ENCODE assay signal across 32 cellular contexts in genomic region chr12:24047345-24047744, GRCh38.
"Had no signal": no experiment of that assay in that cellular context is flagged by ENCODE, and none has a peak within 500 bp of the region (broad histone marks: within the 10 kb centered on the region; RNA-seq: fewer than 3 reads in every experiment).

No MANE protein-coding gene starts in this region.

- H3K27me3 ChIP-seq: brain microvascular endothelial cell, cardiac muscle cell, MG63 had no signal

- ATAC-seq: activated CD8-positive, alpha-beta memory T cell treated with anti-CD3 and anti-CD28 coated beads, Interleukin-2, amount 10 ng/mL, durations not matched to agents 7 days and 5 days; activated naive CD8-positive, alpha-beta T cell treated with anti-CD3 and anti-CD28 coated beads, Interleukin-2, amount 50 U/mL, for 24 hours; PC-3 had no signal

- DNase-seq: activated B cell treated with CpG ODN at 0.5 μM for 24 hours; activated CD4-positive, alpha-beta memory T cell treated with anti-CD3 and anti-CD28 coated beads, Interleukin-2, amount 10 ng/mL, durations not matched to agents 7 days and 5 days; activated CD4-positive, alpha-beta T cell treated with anti-CD3 and anti-CD28 coated beads for 48 hours; activated CD4-positive, CD25-positive, alpha-beta regulatory T cell treated with anti-CD3 and anti-CD28 coated beads, Interleukin-2, amount 50 U/mL, for 72 hours; activated CD8-positive, alpha-beta memory T cell treated with anti-CD3 and anti-CD28 coated beads for 24 hours; activated CD8-positive, alpha-beta memory T cell treated with anti-CD3 and anti-CD28 coated beads, Interleukin-2, amount 10 ng/mL, durations not matched to agents 7 days and 5 days; activated CD8-positive, alpha-beta memory T cell treated with anti-CD3 and anti-CD28 coated beads, Interleukin-2, amount 50 U/mL, for 48 hours; activated effector memory CD4-positive, alpha-beta T cell treated with Interleukin-2 at 50 U/mL for 16 hours; activated naive CD4-positive, alpha-beta T cell treated with anti-CD3 and anti-CD28 coated beads, Interleukin-2, amount 10 ng/mL, durations not matched to agents 7 days and 5 days; activated naive CD8-positive, alpha-beta T cell treated with anti-CD3 and anti-CD28 coated beads, Interleukin-2, amount 50 U/mL, for 24 hours; activated T-cell treated with anti-CD3 and anti-CD28 coated beads, Interleukin-2, amount 50 U/mL, for 48 hours; amniotic stem cell; aorta; brain microvascular endothelial cell; Karpas-422; MG63; MV-4-11; NCI-H1092; NCI-H1436 treated with DMSO at 0.1 percent for 48 hours; NCI-H1694 treated with DMSO at 0.1 percent for 48 hours; NCI-H2029; NCI-H510A; NCI-H748 treated with DMSO at 0.1 percent for 48 hours; NK-92 treated with Interleukin-12 subunit alpha and Interleukin-12 subunit beta, amount 100 ng/mL, for 24 hours; PC-3; Right ventricle myocardium superior; SW 1271; T-helper 1 cell; T-helper 2 cell; T-helper 9 cell had no signal

- H3K36me3 ChIP-seq: brain microvascular endothelial cell, cardiac muscle cell, MG63 had no signal

- H3K27ac ChIP-seq: brain microvascular endothelial cell, cardiac muscle cell, VCaP had no signal

- H3K4me3 ChIP-seq: cardiac muscle cell, MG63 had no signal
